19 cellular contexts compared by ENCODE assay signal in the genomic region with DNA sequence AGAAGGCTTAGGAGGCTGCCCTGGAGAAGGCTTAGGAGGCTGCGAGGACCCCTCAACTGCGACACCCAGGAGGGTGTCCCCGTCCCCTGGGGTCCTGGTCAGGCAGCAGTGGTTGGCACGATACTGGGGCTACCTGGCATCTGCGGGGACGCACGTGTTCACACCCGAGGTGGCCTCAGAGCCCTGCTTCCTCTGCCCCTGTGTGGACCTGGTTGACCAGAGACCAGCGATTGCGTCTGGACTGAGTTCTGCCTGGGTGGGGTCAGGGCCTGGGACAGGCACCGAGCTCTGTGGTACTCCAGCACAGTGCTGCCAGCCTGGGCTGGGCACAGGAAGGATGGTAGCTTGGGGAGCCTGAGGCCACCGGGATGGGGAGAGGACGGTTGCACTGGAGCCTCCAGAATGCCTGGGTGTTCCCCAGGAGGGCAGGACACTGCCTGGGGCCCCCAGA. TPM values are rescaled to one million over a fixed set of nuclear protein-coding genes. Genes with fewer than 3 reads are reported as not detected.
A peak's percentile ranks its signal among the peaks of the same experiment; 100 is the strongest.
DNase-seq lines count a peak whose midpoint lies in the region; ATAC-seq and TF ChIP-seq lines count a peak whose summit lies in the region.
"Had no signal": no experiment of that assay in that cellular context is flagged by ENCODE, and none has a peak within 500 bp of the region (broad histone marks: within the 10 kb centered on the region; RNA-seq: fewer than 3 reads in every experiment).

No MANE protein-coding gene starts in this region.

- no peak for TF ChIP-seq CTCF in colonic mucosa (IDR thresholded peaks at IDR 0.05)
- no peak for TF ChIP-seq CTCF in transverse colon (IDR thresholded peaks at IDR 0.05)

- H3K27ac Mint-ChIP-seq in activated naive CD8-positive, alpha-beta T cell treated with anti-CD3 and anti-CD28 coated beads, Interleukin-2, amount 10 ng/mL, durations not matched to agents 7 days and 5 days = no peak overlapping the region
- no peak overlapping the region for H3K27ac Mint-ChIP-seq in activated naive CD8-positive, alpha-beta T cell treated with anti-CD3 and anti-CD28 coated beads for 36 hours
- H3K27ac Mint-ChIP-seq: progenitor cell of endocrine pancreas, T-helper 17 cell had no signal

- peaks cover 7% of the 10 kb centered on the region for H3K27me3 ChIP-seq in colonic mucosa
- peaks cover 18% of the 10 kb centered on the region for H3K27me3 ChIP-seq in transverse colon

- no peaks in the 10 kb centered on the region for H3K36me3 Mint-ChIP-seq in activated naive CD8-positive, alpha-beta T cell treated with anti-CD3 and anti-CD28 coated beads, Interleukin-2, amount 10 ng/mL, durations not matched to agents 7 days and 5 days
- H3K36me3 Mint-ChIP-seq in activated naive CD8-positive, alpha-beta T cell treated with anti-CD3 and anti-CD28 coated beads for 36 hours = no peaks in the 10 kb centered on the region
- H3K36me3 Mint-ChIP-seq: brain had no signal

- in situ Hi-C loops in transverse colon (cut with MboI; ENCODE audit: low pct_ligation_motif_present in 1 of 4, low pct_unique_long_range_greater_than_20kb in 1 of 4, low sequenced_read_pairs in 3 of 4) = no loop called here

- peak overlapping the region; percentile 49 to 71 for H3K9ac ChIP-seq in colonic mucosa (ENCODE audit: low read depth in 2 of 2, low read length in 2 of 2)

- WGBS in transverse colon (ENCODE audit: low coverage in 1 of 2), 2 donors = 64% methylated on average over 12 of the region's 13 CpGs; no CpG with 5 or more reads in 1 of the 2 donors

- H3K27ac ChIP-seq in colonic mucosa = no peak overlapping the region
- peak overlapping the region in 3 of 4 donors; percentile 68 to 72 (median 71) for H3K27ac ChIP-seq in transverse colon
- H3K27ac ChIP-seq: dorsolateral prefrontal cortex had no signal

- POLR2A ChIA-PET in activated naive CD8-positive, alpha-beta T cell treated with anti-CD3 and anti-CD28 coated beads, Interleukin-2, amount 10 ng/mL, durations not matched to agents 7 days and 5 days (lab: Charles Lee) = no interaction called here

- H3K9me3 Mint-ChIP-seq in activated naive CD8-positive, alpha-beta T cell treated with anti-CD3 and anti-CD28 coated beads, Interleukin-2, amount 10 ng/mL, durations not matched to agents 7 days and 5 days = no peaks in the 10 kb centered on the region
- no peaks in the 10 kb centered on the region for H3K9me3 Mint-ChIP-seq in activated naive CD8-positive, alpha-beta T cell treated with anti-CD3 and anti-CD28 coated beads for 36 hours

- H3K27me3 Mint-ChIP-seq in activated naive CD8-positive, alpha-beta T cell treated with anti-CD3 and anti-CD28 coated beads, Interleukin-2, amount 10 ng/mL, durations not matched to agents 7 days and 5 days = peaks cover 5% of the 10 kb centered on the region
- H3K27me3 Mint-ChIP-seq in activated naive CD8-positive, alpha-beta T cell treated with anti-CD3 and anti-CD28 coated beads for 36 hours = peaks cover 25% of the 10 kb centered on the region

- intact Hi-C loops in colonic mucosa (cut with DNase I) (no loop called here), transverse colon (cut with DNase I; ENCODE audit: low total_unique reads) (no loop called here)

- TF ChIP-seq EP300 in transverse colon (IDR thresholded peaks at IDR 0.05; ENCODE audit: low read depth) = no peak

- H3K4me1 Mint-ChIP-seq in activated naive CD8-positive, alpha-beta T cell treated with anti-CD3 and anti-CD28 coated beads, Interleukin-2, amount 10 ng/mL, durations not matched to agents 7 days and 5 days = no peaks in the 10 kb centered on the region
- H3K4me1 Mint-ChIP-seq in activated naive CD8-positive, alpha-beta T cell treated with anti-CD3 and anti-CD28 coated beads for 36 hours = no peaks in the 10 kb centered on the region
- H3K4me1 Mint-ChIP-seq: T-helper 17 cell had no signal

- ATAC-seq in activated naive CD8-positive, alpha-beta T cell treated with anti-CD3 and anti-CD28 coated beads, Interleukin-2, amount 10 ng/mL, durations not matched to agents 7 days and 5 days (ENCODE audit: low read depth) = no peak
- peak; percentile 32 for ATAC-seq in left lobe of liver
- no peak for ATAC-seq in HG02678 (IDR thresholded peaks at IDR 0.05; ENCODE audit: unreplicated experiment)
- ATAC-seq: T-helper 17 cell had no signal

- H3K4me3 Mint-ChIP-seq in activated naive CD8-positive, alpha-beta T cell treated with anti-CD3 and anti-CD28 coated beads, Interleukin-2, amount 10 ng/mL, durations not matched to agents 7 days and 5 days = no peak overlapping the region
- H3K4me3 Mint-ChIP-seq in activated naive CD8-positive, alpha-beta T cell treated with anti-CD3 and anti-CD28 coated beads for 36 hours = no peak overlapping the region
- H3K4me3 Mint-ChIP-seq: brain, T-helper 17 cell had no signal

- no peak for TF ChIP-seq POLR2A in transverse colon (IDR thresholded peaks at IDR 0.05)

- H3K4me1 ChIP-seq in colonic mucosa = peaks cover 43% of the 10 kb centered on the region
- peaks cover 25 to 71% (median 66%) of the 10 kb centered on the region in 4 donors for H3K4me1 ChIP-seq in transverse colon

- H3K4me3 ChIP-seq in colonic mucosa = no peak overlapping the region
- peak overlapping the region in 1 of 4 donors; percentile 22 for H3K4me3 ChIP-seq in transverse colon

- no peaks in the 10 kb centered on the region for H3K36me3 ChIP-seq in colonic mucosa
- no peaks in the 10 kb centered on the region for H3K36me3 ChIP-seq in transverse colon

- H3K9me3 ChIP-seq in colonic mucosa = no peaks in the 10 kb centered on the region
- no peaks in the 10 kb centered on the region for H3K9me3 ChIP-seq in transverse colon

- DNase-seq in activated naive CD8-positive, alpha-beta T cell treated with anti-CD3 and anti-CD28 coated beads, Interleukin-2, amount 10 ng/mL, durations not matched to agents 7 days and 5 days = peak; percentile 31
- no peak for DNase-seq in activated naive CD8-positive, alpha-beta T cell treated with anti-CD3 and anti-CD28 coated beads for 36 hours
- peak; percentile 27 for DNase-seq in colonic mucosa
- DNase-seq in left lobe of liver (ENCODE audit: low spot score) = peak; percentile 77
- peak; percentile 20 for DNase-seq in transverse colon
- DNase-seq in NAMALWA (ENCODE audit: low spot score) = no peak
- DNase-seq in kidney tubule cell (ENCODE audit: low spot score) = no peak
- DNase-seq: activated gamma-delta T cell treated with Interleukin-2 at 50 U/mL for 16 hours; Kasumi-1; NCI-H1417; NCI-H2227 treated with DMSO at 0.1 percent for 48 hours; stimulated activated CD4-positive, alpha-beta T cell treated with anti-CD3 and anti-CD28 coated beads, Interleukin-15, amount 100 ng/mL, for 24 hours had no signal

RNA-seq across cellular contexts. Expression of gene ASPG, which starts 0.7 kb away (rescaled TPM):
- total RNA-seq in activated naive CD8-positive, alpha-beta T cell treated with anti-CD3 and anti-CD28 coated beads, Interleukin-2, amount 10 ng/mL, durations not matched to agents 7 days and 5 days = not detected
- not detected for total RNA-seq in activated naive CD8-positive, alpha-beta T cell treated with anti-CD3 and anti-CD28 coated beads for 36 hours
- total RNA-seq in colonic mucosa (1 to 10 TPM; 1.4 to 7.5 TPM), left lobe of liver (282 TPM), transverse colon (10 to 100 TPM in 2 of 4 donors, 1 to 10 TPM in 2; 4.4 to 20.3 (median 8.7) TPM)
- total RNA-seq: fibroblast of lung, kidney epithelial cell, progenitor cell of endocrine pancreas, T-helper 17 cell had no signal

RNA-seq across cellular contexts. Expression of gene KIF26A, which starts 52.2 kb away (rescaled TPM):
- under 1 TPM; 0.17 to 0.26 TPM for total RNA-seq in activated naive CD8-positive, alpha-beta T cell treated with anti-CD3 and anti-CD28 coated beads, Interleukin-2, amount 10 ng/mL, durations not matched to agents 7 days and 5 days
- total RNA-seq in activated naive CD8-positive, alpha-beta T cell treated with anti-CD3 and anti-CD28 coated beads for 36 hours = under 1 TPM; 0.89 to 0.94 TPM
- 10 to 100 TPM in 1 of 2 donors, 1 to 10 TPM in 1; 6.6 to 20.0 TPM for total RNA-seq in colonic mucosa
- 1.3 TPM for total RNA-seq in left lobe of liver
- 1 to 10 TPM; 2.2 to 7.8 (median 4.4) TPM for total RNA-seq in transverse colon

Comparison
In these comparisons a context has a peak if more than half of its experiments do, and no peak if none do; other contexts are left out.
1. DNase-seq: peak in activated naive CD8-positive, alpha-beta T cell treated with anti-CD3 and anti-CD28 coated beads, Interleukin-2, amount 10 ng/mL, durations not matched to agents 7 days and 5 days (single experiment), colonic mucosa (single experiment), left lobe of liver (single experiment) and transverse colon (single experiment); none in activated naive CD8-positive, alpha-beta T cell treated with anti-CD3 and anti-CD28 coated beads for 36 hours (single experiment), NAMALWA (single experiment) and kidney tubule cell (single experiment).
2. RNA of gene ASPG, which starts 0.7 kb away (total RNA-seq): 282 TPM in left lobe of liver (single experiment); 4.4 to 20.3 TPM in transverse colon, 1.4 to 7.5 TPM in colonic mucosa, not detected in activated naive CD8-positive, alpha-beta T cell treated with anti-CD3 and anti-CD28 coated beads, Interleukin-2, amount 10 ng/mL, durations not matched to agents 7 days and 5 days and not detected in activated naive CD8-positive, alpha-beta T cell treated with anti-CD3 and anti-CD28 coated beads for 36 hours; every median in the first group is over 10 times any median in the second.